ENCODE assay signal across 16 cellular contexts in genomic region chr7:33087356-33087755, GRCh38. TPM values are rescaled to one million over a fixed set of nuclear protein-coding genes. Genes with fewer than 3 reads are reported as not detected.
DNase-seq lines count a peak whose midpoint lies in the region; TF ChIP-seq lines count a peak whose summit lies in the region.
"Had no signal": no experiment of that assay in that cellular context is flagged by ENCODE, and none has a peak within 500 bp of the region (broad histone marks: within the 10 kb centered on the region; RNA-seq: fewer than 3 reads in every experiment).

No MANE protein-coding gene starts in this region.

- DNase-seq in left ventricle myocardium inferior (no peak), right atrium auricular region (ENCODE audit: low spot score) (no peak), kidney tubule cell (ENCODE audit: low spot score) (peak; percentile 54), SW 1271 (lab: John Stamatoyannopoulos, UW) (no peak), HCEC 1CT (no peak)
- DNase-seq: AML-193; Caco-2; Calu3; CD4-positive, alpha-beta T cell; CD8-positive, alpha-beta T cell; DMS79 treated with DMSO at 0.1 percent for 48 hours; GF-D8 had no signal

- intact Hi-C loops in left ventricle myocardium inferior (cut with micrococcal nuclease) = no loop called here

- H3K27me3 ChIP-seq in left ventricle myocardium inferior (ENCODE audit: low read depth) (no peaks in the 10 kb centered on the region), right atrium auricular region (no peaks in the 10 kb centered on the region)
- H3K27me3 ChIP-seq: BLaER1 treated with 17β-estradiol and CSF1 and Interleukin-3, amounts not matched to agents 10 nM and 100 nM had no signal

- no peak for TF ChIP-seq CTCF in left ventricle myocardium inferior (IDR thresholded peaks at IDR 0.05; ENCODE audit: borderline replicate concordance)
- TF ChIP-seq CTCF in right atrium auricular region (IDR thresholded peaks at IDR 0.05) = no peak

- peaks cover 11% of the 10 kb centered on the region for H3K4me1 ChIP-seq in left ventricle myocardium inferior
- H3K4me1 ChIP-seq in right atrium auricular region = no peaks in the 10 kb centered on the region
- H3K4me1 ChIP-seq: A549, Caco-2 had no signal

- H3K36me3 ChIP-seq in left ventricle myocardium inferior (no peaks in the 10 kb centered on the region), right atrium auricular region (no peaks in the 10 kb centered on the region)

- no peak overlapping the region for H3K4me3 ChIP-seq in left ventricle myocardium inferior
- no peak overlapping the region for H3K4me3 ChIP-seq in right atrium auricular region
- H3K4me3 ChIP-seq: A549; BLaER1 treated with 17β-estradiol and CSF1 and Interleukin-3, amounts not matched to agents 10 nM and 100 nM had no signal

- H3K27ac ChIP-seq in left ventricle myocardium inferior (replicated peaks) (peak overlapping the region; percentile 40), right atrium auricular region (no peak overlapping the region)
- H3K27ac ChIP-seq: 22Rv1; A549; BLaER1 treated with 17β-estradiol and CSF1 and Interleukin-3, amounts not matched to agents 10 nM and 100 nM; C4-2B had no signal

- no peaks in the 10 kb centered on the region for H3K9me3 ChIP-seq in left ventricle myocardium inferior (replicated peaks)
- H3K9me3 ChIP-seq in right atrium auricular region = no peaks in the 10 kb centered on the region
- H3K9me3 ChIP-seq: A549, Caco-2 had no signal

RNA-seq across cellular contexts. Expression of gene RP9, which starts 21.8 kb away (rescaled TPM):
- total RNA-seq in left ventricle myocardium inferior (20.2 TPM), right atrium auricular region (10 to 100 TPM; 16.3 to 19.8 TPM)

RNA-seq across cellular contexts. Expression of gene NT5C3A, which starts 24.8 kb away (rescaled TPM):
- total RNA-seq in left ventricle myocardium inferior (33.4 TPM), right atrium auricular region (10 to 100 TPM; 15.4 to 15.6 TPM)

RNA-seq across cellular contexts. Expression of gene BBS9, which starts 42.0 kb away (rescaled TPM):
- total RNA-seq in left ventricle myocardium inferior (13.7 TPM), right atrium auricular region (10 to 100 TPM; 13.3 to 13.8 TPM)
